In genomic region chrX:9781941-9782340, GRCh38 we compare ENCODE assay signal across 26 cellular contexts. TPM values are rescaled to one million over a fixed set of nuclear protein-coding genes. Genes with fewer than 3 reads are reported as not detected.
"Had no signal": no experiment of that assay in that cellular context is flagged by ENCODE, and none has a peak within 500 bp of the region (broad histone marks: within the 10 kb centered on the region; RNA-seq: fewer than 3 reads in every experiment).

No MANE protein-coding gene starts in this region.

- H3K27ac ChIP-seq: esophagus squamous epithelium, gastroesophageal sphincter, neutrophil, pancreas, tibial artery had no signal

- DNase-seq: activated CD4-positive, alpha-beta T cell treated with anti-CD3 and anti-CD28 coated beads for 36 hours; activated CD4-positive, alpha-beta T cell treated with anti-CD3 and anti-CD28 coated beads, Interleukin-2, amount 50 U/mL, for 48 hours; activated effector memory CD4-positive, alpha-beta T cell treated with Interleukin-2 at 50 U/mL for 16 hours; activated naive CD4-positive, alpha-beta T cell treated with anti-CD3 and anti-CD28 coated beads for 36 hours; activated naive CD8-positive, alpha-beta T cell treated with anti-CD3 and anti-CD28 coated beads, Interleukin-2, amount 10 ng/mL, durations not matched to agents 7 days and 5 days; activated T-cell treated with anti-CD3 and anti-CD28 coated beads, Interleukin-2, amount 50 U/mL, for 72 hours; amniotic stem cell; effector memory CD4-positive, alpha-beta T cell; esophagus squamous epithelium; hypothalamus; left cardiac atrium; midbrain; pancreas; right cardiac atrium; stimulated activated CD4-positive, alpha-beta T cell treated with anti-CD3 and anti-CD28 coated beads, Interleukin-12 subunit alpha, Interleukin-12 subunit beta, amount 100 ng/mL, for 4 hours; stimulated activated CD4-positive, alpha-beta T cell treated with anti-CD3 and anti-CD28 coated beads, Interleukin-4, amount 100 ng/mL, for 4 hours; substantia nigra; T1000; tibial artery had no signal

- H3K4me3 ChIP-seq: esophagus squamous epithelium, gastroesophageal sphincter, pancreas, tibial artery had no signal

- H3K36me3 ChIP-seq: esophagus squamous epithelium, gastroesophageal sphincter, neutrophil, pancreas, tibial artery had no signal

- H3K4me1 Mint-ChIP-seq: activated CD4-positive, alpha-beta T cell treated with anti-CD3 and anti-CD28 coated beads for 36 hours; activated naive CD8-positive, alpha-beta T cell treated with anti-CD3 and anti-CD28 coated beads, Interleukin-2, amount 10 ng/mL, durations not matched to agents 7 days and 5 days; nephron had no signal

- H3K4me3 Mint-ChIP-seq: activated CD4-positive, alpha-beta T cell treated with anti-CD3 and anti-CD28 coated beads for 36 hours; activated naive CD4-positive, alpha-beta T cell treated with anti-CD3 and anti-CD28 coated beads for 36 hours; activated naive CD8-positive, alpha-beta T cell treated with anti-CD3 and anti-CD28 coated beads, Interleukin-2, amount 10 ng/mL, durations not matched to agents 7 days and 5 days; activated T-cell treated with anti-CD3 and anti-CD28 coated beads, Interleukin-2, amount 50 U/mL, for 72 hours; dendritic cell treated with granulocyte-macrophage colony-stimulating factor and Interleukin-4, amounts not matched to agents 40 ng/mL and 50 ng/mL, for 4 days; nephron; stimulated activated naive CD8-positive, alpha-beta T cell treated with anti-CD3 and anti-CD28 coated beads, Interleukin-15, Interleukin-2, amounts not matched to agents 100 ng/mL and 50 ng/mL, for 24 hours; T-helper 1 cell treated with Interleukin-12 subunit alpha and Interleukin-12 subunit beta and Interleukin-4 antibody, amounts not matched to agents 30 μg/mL and 1 μg/mL, for 36 hours; WTC11 had no signal

- H3K9me3 ChIP-seq: esophagus squamous epithelium, gastroesophageal sphincter, neutrophil, pancreas, tibial artery had no signal

- ATAC-seq: activated CD4-positive, alpha-beta T cell treated with anti-CD3 and anti-CD28 coated beads for 36 hours; activated T-cell treated with anti-CD3 and anti-CD28 coated beads, Interleukin-2, amount 50 U/mL, for 72 hours; gastroesophageal sphincter; left cardiac atrium; pancreas; right cardiac atrium; WTC11 had no signal

- H3K4me1 ChIP-seq: esophagus squamous epithelium, pancreas had no signal

- H3K27me3 ChIP-seq: pancreas had no signal

- H3K9me3 Mint-ChIP-seq: activated naive CD4-positive, alpha-beta T cell treated with anti-CD3 and anti-CD28 coated beads for 36 hours; activated naive CD8-positive, alpha-beta T cell treated with anti-CD3 and anti-CD28 coated beads, Interleukin-2, amount 10 ng/mL, durations not matched to agents 7 days and 5 days; activated T-cell treated with anti-CD3 and anti-CD28 coated beads, Interleukin-2, amount 50 U/mL, for 72 hours; dendritic cell treated with granulocyte-macrophage colony-stimulating factor and Interleukin-4, amounts not matched to agents 40 ng/mL and 50 ng/mL, for 4 days; stimulated activated naive CD8-positive, alpha-beta T cell treated with anti-CD3 and anti-CD28 coated beads, Interleukin-15, Interleukin-2, amounts not matched to agents 100 ng/mL and 50 ng/mL, for 24 hours; T-helper 1 cell treated with Interleukin-12 subunit alpha and Interleukin-12 subunit beta and Interleukin-4 antibody, amounts not matched to agents 30 μg/mL and 1 μg/mL, for 36 hours; WTC11 had no signal

- H3K36me3 Mint-ChIP-seq: activated naive CD8-positive, alpha-beta T cell treated with anti-CD3 and anti-CD28 coated beads, Interleukin-2, amount 10 ng/mL, durations not matched to agents 7 days and 5 days had no signal

- H3K27ac Mint-ChIP-seq: activated CD4-positive, alpha-beta T cell treated with anti-CD3 and anti-CD28 coated beads for 36 hours; activated naive CD4-positive, alpha-beta T cell treated with anti-CD3 and anti-CD28 coated beads for 36 hours; activated naive CD8-positive, alpha-beta T cell treated with anti-CD3 and anti-CD28 coated beads, Interleukin-2, amount 10 ng/mL, durations not matched to agents 7 days and 5 days; activated T-cell treated with anti-CD3 and anti-CD28 coated beads, Interleukin-2, amount 50 U/mL, for 72 hours; dendritic cell treated with granulocyte-macrophage colony-stimulating factor and Interleukin-4, amounts not matched to agents 40 ng/mL and 50 ng/mL, for 4 days; nephron; stimulated activated naive CD8-positive, alpha-beta T cell treated with anti-CD3 and anti-CD28 coated beads, Interleukin-15, Interleukin-2, amounts not matched to agents 100 ng/mL and 50 ng/mL, for 24 hours; T-helper 1 cell treated with Interleukin-12 subunit alpha and Interleukin-12 subunit beta and Interleukin-4 antibody, amounts not matched to agents 30 μg/mL and 1 μg/mL, for 36 hours; WTC11 had no signal

RNA-seq across cellular contexts. Expression of gene SHROOM2, which starts 4.3 kb away (rescaled TPM):
- total RNA-seq: activated CD4-positive, alpha-beta T cell treated with anti-CD3 and anti-CD28 coated beads for 36 hours; activated naive CD4-positive, alpha-beta T cell treated with anti-CD3 and anti-CD28 coated beads for 36 hours; activated naive CD8-positive, alpha-beta T cell treated with anti-CD3 and anti-CD28 coated beads, Interleukin-2, amount 10 ng/mL, durations not matched to agents 7 days and 5 days had no signal

RNA-seq across cellular contexts. Expression of gene GPR143, which starts 16.3 kb away (rescaled TPM):
- total RNA-seq: activated CD4-positive, alpha-beta T cell treated with anti-CD3 and anti-CD28 coated beads for 36 hours; activated naive CD4-positive, alpha-beta T cell treated with anti-CD3 and anti-CD28 coated beads for 36 hours; activated naive CD8-positive, alpha-beta T cell treated with anti-CD3 and anti-CD28 coated beads, Interleukin-2, amount 10 ng/mL, durations not matched to agents 7 days and 5 days; activated T-cell treated with anti-CD3 and anti-CD28 coated beads, Interleukin-2, amount 50 U/mL, for 72 hours; gastroesophageal sphincter had no signal
